In genomic region chr7:16961650-16962049, GRCh38 we compare ENCODE assay signal across 17 cellular contexts.
DNase-seq lines count a peak whose midpoint lies in the region; ATAC-seq and TF ChIP-seq lines count a peak whose summit lies in the region.
"Had no signal": no experiment of that assay in that cellular context is flagged by ENCODE, and none has a peak within 500 bp of the region (broad histone marks: within the 10 kb centered on the region; RNA-seq: fewer than 3 reads in every experiment).

No MANE protein-coding gene starts in this region.

- H3K4me1 ChIP-seq in ascending aorta: peaks cover 0 to 12% of the 10 kb centered on the region in 2 donors
- peaks cover 4% of the 10 kb centered on the region for H3K4me1 ChIP-seq in hepatocyte (ENCODE audit: insufficient read depth)
- H3K4me1 ChIP-seq in aorta (ENCODE audit: control insufficient read depth in 1 of 2, insufficient read depth in 2 of 2, low read length in 2 of 2): peaks cover 0 to 8% of the 10 kb centered on the region in 2 donors
- H3K4me1 ChIP-seq: gastrocnemius medialis had no signal

- ATAC-seq in aorta (ENCODE audit: low FRiP score): peak; percentile 63
- ATAC-seq in HG02610 (IDR thresholded peaks at IDR 0.05; ENCODE audit: unreplicated experiment): no peak
- no peak for ATAC-seq in GM18502 (IDR thresholded peaks at IDR 0.05; ENCODE audit: poor library complexity, unreplicated experiment)
- ATAC-seq: gastrocnemius medialis; left colon; stimulated activated naive CD8-positive, alpha-beta T cell treated with anti-CD3 and anti-CD28 coated beads, Interleukin-15, Interleukin-2, amounts not matched to agents 100 U/mL and 50 U/mL, for 24 hours had no signal

- H3K4me2 ChIP-seq in hepatocyte: no peak overlapping the region
- H3K4me2 ChIP-seq: neural progenitor cell had no signal

- H3K4me3 ChIP-seq in ascending aorta (no peak overlapping the region), hepatocyte (no peak overlapping the region), aorta (ENCODE audit: low read length in 2 of 2) (no peak overlapping the region)
- H3K4me3 ChIP-seq: gastrocnemius medialis, neural progenitor cell had no signal

- no peaks in the 10 kb centered on the region for H3K36me3 ChIP-seq in ascending aorta
- H3K36me3 ChIP-seq in hepatocyte (replicated peaks; ENCODE audit: insufficient read depth, low read depth): no peaks in the 10 kb centered on the region
- no peaks in the 10 kb centered on the region for H3K36me3 ChIP-seq in aorta (ENCODE audit: control insufficient read depth in 1 of 2, insufficient read depth in 2 of 2, low read length in 1 of 2)
- H3K36me3 ChIP-seq: gastrocnemius medialis, neural progenitor cell had no signal

- TF ChIP-seq CTCF in ascending aorta (IDR thresholded peaks at IDR 0.05): no peak
- TF ChIP-seq CTCF in hepatocyte (IDR thresholded peaks at IDR 0.05; ENCODE audit: poor library complexity): no peak

- whole genome bisulfite sequencing in hepatocyte (ENCODE audit: low lambda C conversion rate, missing lambda C conversion rate): 76% methylated on average over 1 of the region's 1 CpG
- WGBS in aorta, 2 donors: 6% methylated on average over 1 of the region's 1 CpG

- H3K27me3 ChIP-seq in ascending aorta (no peaks in the 10 kb centered on the region), hepatocyte (no peaks in the 10 kb centered on the region), aorta (ENCODE audit: control insufficient read depth in 1 of 2, insufficient read depth in 2 of 2, low read length in 1 of 2) (no peaks in the 10 kb centered on the region)
- H3K27me3 ChIP-seq: gastrocnemius medialis, neural progenitor cell had no signal

- no peaks in the 10 kb centered on the region for H3K79me2 ChIP-seq in hepatocyte

- H3K9me3 ChIP-seq in ascending aorta (no peaks in the 10 kb centered on the region), hepatocyte (ENCODE audit: low read depth) (no peaks in the 10 kb centered on the region), aorta (ENCODE audit: control insufficient read depth, low read length) (no peaks in the 10 kb centered on the region)
- H3K9me3 ChIP-seq: gastrocnemius medialis had no signal

- H2AFZ ChIP-seq in hepatocyte: no peak overlapping the region
- H2AFZ ChIP-seq: neural progenitor cell had no signal

- H4K20me1 ChIP-seq in hepatocyte (ENCODE audit: insufficient read depth, poor library complexity, severe bottlenecking): no peaks in the 10 kb centered on the region

- DNase-seq in NCI-H82 (lab: John Stamatoyannopoulos, UW) (peak; percentile 37), NCI-H82 treated with DMSO at 0.1 percent for 48 hours (lab: John Stamatoyannopoulos, UW; ENCODE audit: unreplicated experiment) (no peak), ascending aorta (ENCODE audit: low spot score in 2 of 2) (no peak), hepatocyte (ENCODE audit: low spot score) (peak; percentile 19), aorta (no peak), NCI-H2196 (lab: John Stamatoyannopoulos, UW; ENCODE audit: unreplicated experiment) (no peak)
- DNase-seq: activated naive CD4-positive, alpha-beta T cell; CD4-positive, alpha-beta memory T cell; DMS79; gastrocnemius medialis; Karpas-422; left colon; NCI-H446; stimulated activated naive CD8-positive, alpha-beta T cell treated with anti-CD3 and anti-CD28 coated beads, Interleukin-15, Interleukin-2, amounts not matched to agents 100 U/mL and 50 U/mL, for 24 hours had no signal

- intact Hi-C loops in ascending aorta (cut with DNase I) (loop anchor here (5.0 to 10.0 kb wide), 2 partner anchors 314 to 563 kb away; partner anchors contain the start of genes ANKMY2 and BZW2), aorta (cut with DNase I) (loop anchor here in 1 of 2 donors (10.0 kb wide), 1 partner anchor 413 kb away; no protein-coding TSS in a partner anchor)

- H3K9me2 ChIP-seq in hepatocyte (replicated peaks; ENCODE audit: insufficient read depth): no peaks in the 10 kb centered on the region

- H3K27ac ChIP-seq in ascending aorta (peak overlapping the region; percentile 45 to 77), hepatocyte (no peak overlapping the region), aorta (ENCODE audit: low read depth in 1 of 2, low read length in 2 of 2) (peak overlapping the region in 1 of 2 donors; percentile 12)
- H3K27ac ChIP-seq: gastrocnemius medialis, neural progenitor cell had no signal

Comparison
In these comparisons a context has a peak if more than half of its experiments do, and no peak if none do; other contexts are left out.
1. DNase-seq: peak in NCI-H82 (single experiment) and hepatocyte (single experiment); none in NCI-H82 treated with DMSO at 0.1 percent for 48 hours (single experiment), ascending aorta (0 of 2), aorta (0 of 2) and NCI-H2196 (single experiment).